Comparison of ENCODE assay signal across 8 cellular contexts in genomic region chr1:39900662-39901485, GRCh38. TPM values are rescaled to one million over a fixed set of nuclear protein-coding genes. Genes with fewer than 3 reads are reported as not detected.
DNase-seq lines count a peak whose midpoint lies in the region; ATAC-seq and TF ChIP-seq lines count a peak whose summit lies in the region.

No MANE protein-coding gene starts in this region.

- POLR2A ChIA-PET in GM10248 (lab: Yijun Ruan, JAX) = interaction anchor here (0.6 kb wide), 2 partner anchors 34 to 47 kb away, joined by 3 to 5 read pairs; no protein-coding TSS in a partner anchor

- H3K27me3 ChIP-seq in H7 (ENCODE audit: control insufficient read depth, insufficient read depth, low read length) (peaks cover 31% of the 10 kb centered on the region), muscle layer of colon (ENCODE audit: control insufficient read depth in 1 of 2, insufficient read depth in 2 of 2, low read length in 2 of 2) (peaks cover 11 to 42% of the 10 kb centered on the region in 2 donors)

- intact Hi-C loops in CD14-positive monocyte (cut with micrococcal nuclease) = loop anchor here (5.0 kb wide), 1 partner anchor 84 kb away; no protein-coding TSS in a partner anchor

- peaks cover 29 to 33% of the 10 kb centered on the region in 2 donors for H3K36me3 Mint-ChIP-seq in CD14-positive monocyte
- no peaks in the 10 kb centered on the region for H3K36me3 Mint-ChIP-seq in effector memory CD8-positive, alpha-beta T cell (ENCODE audit: insufficient read depth)

- H3K27ac ChIP-seq in muscle layer of colon (ENCODE audit: low read depth, low read length) = no peak overlapping the region

- peak overlapping the region; percentile 93 to 98 for H3K4me3 Mint-ChIP-seq in CD14-positive monocyte
- peak overlapping the region; percentile 63 to 71 for H3K4me3 Mint-ChIP-seq in effector memory CD8-positive, alpha-beta T cell

- H3K36me3 ChIP-seq in H7 (replicated peaks; ENCODE audit: control insufficient read depth, insufficient read depth, low read length) = 0 out of 2 replicates have a peak, but pooled peaks cover 1% of the 10 kb centered on the region
- no peaks in the 10 kb centered on the region for H3K36me3 ChIP-seq in muscle layer of colon (ENCODE audit: insufficient read depth, low read length)

- TF ChIP-seq CTCF in CD14-positive monocyte (IDR thresholded peaks at IDR 0.05) (no peak), GM10248 (IDR thresholded peaks at IDR 0.05; ENCODE audit: control extremely low read depth, extremely low read depth, low read depth, missing control alignments) (no peak)

- H3K9me3 ChIP-seq in muscle layer of colon (ENCODE audit: low read length) = no peaks in the 10 kb centered on the region

- H3K27ac Mint-ChIP-seq in CD14-positive monocyte = peak overlapping the region in 6 of 7 donors; percentile 53 to 88 (median 80)
- H3K27ac Mint-ChIP-seq in effector memory CD8-positive, alpha-beta T cell = no peak overlapping the region

- peaks cover 0 to 2% (median 0%) of the 10 kb centered on the region in 7 donors for H3K9me3 Mint-ChIP-seq in CD14-positive monocyte
- H3K9me3 Mint-ChIP-seq in effector memory CD8-positive, alpha-beta T cell = no peaks in the 10 kb centered on the region

- no peak for DNase-seq in CD14-positive monocyte (ENCODE audit: low spot score)
- DNase-seq in H7 = peak; percentile 62
- peak; percentile 48 for DNase-seq in RPMI8226
- no peak for DNase-seq in effector memory CD8-positive, alpha-beta T cell
- DNase-seq in GM10248 (ENCODE audit: extremely low spot score) = no peak

- ATAC-seq in effector memory CD8-positive, alpha-beta T cell (replicated peaks) = peak; percentile 3
- ATAC-seq in HG03095 (IDR thresholded peaks at IDR 0.05; ENCODE audit: unreplicated experiment) = no peak
- ATAC-seq in HG02588 (IDR thresholded peaks at IDR 0.05; ENCODE audit: unreplicated experiment) = no peak

- H3K4me1 ChIP-seq in muscle layer of colon (ENCODE audit: insufficient read depth, low read length) = peaks cover 4% of the 10 kb centered on the region

- peaks cover 5 to 20% (median 8%) of the 10 kb centered on the region in 3 donors for H3K27me3 Mint-ChIP-seq in CD14-positive monocyte (ENCODE audit: low read depth in 3 of 3)
- peaks cover 61 to 88% of the 10 kb centered on the region in 2 donors for H3K27me3 Mint-ChIP-seq in effector memory CD8-positive, alpha-beta T cell

- CTCF ChIA-PET in GM10248 (lab: Yijun Ruan, JAX) = interaction anchor here (0.8 to 9.0 kb wide), 18 partner anchors 7 to 217 kb away, joined by 3 to 100 read pairs (median 9); partner anchors contain the start of gene MFSD2A

- H3K4me3 ChIP-seq in H7 (ENCODE audit: insufficient read depth, low read depth, low read length) (peak overlapping the region; percentile 89), muscle layer of colon (ENCODE audit: low read depth in 1 of 2, low read length in 2 of 2) (peak overlapping the region; percentile 56 to 64)

- H3K9ac ChIP-seq in muscle layer of colon (ENCODE audit: low read length) = no peak overlapping the region

- peaks cover 74% of the 10 kb centered on the region for H3K4me1 Mint-ChIP-seq in CD14-positive monocyte
- no peaks in the 10 kb centered on the region for H3K4me1 Mint-ChIP-seq in effector memory CD8-positive, alpha-beta T cell (ENCODE audit: low read depth in 2 of 2)

RNA-seq across cellular contexts. Expression of gene MYCL, which starts 0.8 kb away (rescaled TPM):
- 10 to 100 TPM; 74.7 to 84.0 TPM for polyA plus RNA-seq in CD14-positive monocyte
- 49.0 and 52.5 TPM in 2 replicates for total RNA-seq in H7 (2014; rRNA removed; shearing (Covaris generic))

RNA-seq across cellular contexts. Expression of gene TRIT1, which starts 17.6 kb away (rescaled TPM):
- polyA plus RNA-seq in CD14-positive monocyte = 10 to 100 TPM; 14.5 to 15.8 TPM
- total RNA-seq in H7 (2014; rRNA removed; shearing (Covaris generic)) = 57.0 and 77.0 TPM in 2 replicates

RNA-seq across cellular contexts. Expression of gene MFSD2A, which starts 54.1 kb away (rescaled TPM):
- polyA plus RNA-seq in CD14-positive monocyte = 1 to 10 TPM; 6.8 to 7.9 TPM
- 4.7 and 6.4 TPM in 2 replicates for total RNA-seq in H7 (2014; rRNA removed; shearing (Covaris generic))

Comparison
In these comparisons a context has a peak if more than half of its experiments do, and no peak if none do; other contexts are left out.
1. DNase-seq: peak in H7 (single experiment) and RPMI8226 (single experiment); none in CD14-positive monocyte (single experiment), effector memory CD8-positive, alpha-beta T cell (0 of 3) and GM10248 (single experiment).
2. H3K27ac Mint-ChIP-seq: peak in CD14-positive monocyte (6 of 7); none in effector memory CD8-positive, alpha-beta T cell (0 of 2).